24 cellular contexts compared by ENCODE assay signal in genomic region chr1:244116946-244117345, GRCh38.
DNase-seq lines count a peak whose midpoint lies in the region; ATAC-seq, FAIRE-seq and TF ChIP-seq lines count a peak whose summit lies in the region.
"Had no signal": no experiment of that assay in that cellular context is flagged by ENCODE, and none has a peak within 500 bp of the region (broad histone marks: within the 10 kb centered on the region; RNA-seq: fewer than 3 reads in every experiment).

No MANE protein-coding gene starts in this region.

- POLR2A ChIA-PET in IMR-90 (lab: Charles Lee; ENCODE audit: unreplicated experiment) = no interaction called here

- in situ Hi-C loops in GM23248 (cut with MboI) = no loop called here
- in situ Hi-C loops in IMR-90 (cut with MboI; ENCODE audit: low sequenced_read_pairs) = no loop called here

- 96 to 97% methylated on average over 3 of the region's 3 CpGs for WGBS in GM23248 (ENCODE audit: low coverage in 1 of 2, low lambda C conversion rate in 2 of 2, missing lambda C conversion rate in 2 of 2), 2 experiments
- 100% methylated on average over 1 of the region's 3 CpGs; no CpG with 5 or more reads in 1 of the 2 experiments for whole genome bisulfite sequencing in IMR-90 (ENCODE audit: extremely low coverage in 2 of 2, insufficient read length in 1 of 2), 2 experiments

- H3K4me2 ChIP-seq in GM23248 (ENCODE audit: unreplicated experiment) (peak overlapping the region; percentile 21), IMR-90 (ENCODE audit: low read depth, low read length) (no peak overlapping the region)
- H3K4me2 ChIP-seq: A549; BLaER1 treated with 17β-estradiol and CSF1 and Interleukin-3, amounts not matched to agents 10 nM and 100 nM had no signal

- no peak overlapping the region for H3K23ac ChIP-seq in IMR-90 (ENCODE audit: low read depth, low read length)

- H4K20me1 ChIP-seq in GM23248 (ENCODE audit: insufficient read depth) (no peaks in the 10 kb centered on the region), IMR-90 (ENCODE audit: insufficient read depth, low read length) (no peaks in the 10 kb centered on the region)
- H4K20me1 ChIP-seq: BLaER1 treated with 17β-estradiol and CSF1 and Interleukin-3, amounts not matched to agents 10 nM and 100 nM had no signal

- intact Hi-C loops in IMR-90 (cut with micrococcal nuclease) = no loop called here

- CTCF ChIA-PET in IMR-90 (lab: Yijun Ruan, JAX) = no interaction called here

- H3K14ac ChIP-seq in IMR-90 (replicated peaks; ENCODE audit: low read depth, low read length) = no peak overlapping the region

- H3K4ac ChIP-seq in IMR-90 (ENCODE audit: low read depth, low read length) = no peak overlapping the region; the same call in 1 of the 2 replicates

- H3K36me3 ChIP-seq in GM23248 (ENCODE audit: low read depth) (no peaks in the 10 kb centered on the region), IMR-90 (ENCODE audit: control insufficient read depth, insufficient read depth, low read length) (no peaks in the 10 kb centered on the region)
- H3K36me3 ChIP-seq: BLaER1 treated with 17β-estradiol and CSF1 and Interleukin-3, amounts not matched to agents 10 nM and 100 nM had no signal

- no peaks in the 10 kb centered on the region for H3K36me3 Mint-ChIP-seq in glutamatergic neuron (ENCODE audit: unreplicated experiment)
- H3K36me3 Mint-ChIP-seq in effector memory CD8-positive, alpha-beta T cell (ENCODE audit: insufficient read depth) = no peaks in the 10 kb centered on the region
- H3K36me3 Mint-ChIP-seq: CD8-positive, alpha-beta T cell had no signal

- no peak overlapping the region for H4K5ac ChIP-seq in IMR-90 (ENCODE audit: low read depth, low read length)

- H3K27me3 Mint-ChIP-seq in glutamatergic neuron (ENCODE audit: unreplicated experiment) = peaks cover 2% of the 10 kb centered on the region
- H3K27me3 Mint-ChIP-seq in effector memory CD8-positive, alpha-beta T cell = peaks cover 43 to 45% of the 10 kb centered on the region in 2 donors
- H3K27me3 Mint-ChIP-seq: CD4-positive, alpha-beta T cell had no signal

- no peak overlapping the region for H3K4me3 Mint-ChIP-seq in glutamatergic neuron (ENCODE audit: unreplicated experiment)
- no peak overlapping the region for H3K4me3 Mint-ChIP-seq in effector memory CD8-positive, alpha-beta T cell
- H3K4me3 Mint-ChIP-seq: B cell; CD4-positive, alpha-beta T cell; CD8-positive, alpha-beta T cell had no signal

- no peaks in the 10 kb centered on the region for H3K79me2 ChIP-seq in GM23248 (ENCODE audit: insufficient read depth)

- H2AFZ ChIP-seq in GM23248 (no peak overlapping the region), IMR-90 (replicated peaks; ENCODE audit: low read length, poor library complexity) (no peak overlapping the region)

- dilution Hi-C loops in IMR-90 (cut with HindIII; ENCODE audit: low sequenced_read_pairs, unreplicated experiment) = no loop called here

- FAIRE-seq in A204.1 (lab: Jason Lieb, UNC) = peak; percentile 89
- FAIRE-seq: A549, D721Med, G401.6, GM12891, GM19239 had no signal

- H2BK5ac ChIP-seq in IMR-90 (ENCODE audit: low read depth, low read length, poor library complexity, severe bottlenecking) = no peak overlapping the region

- H3K9me2 ChIP-seq in GM23248 (ENCODE audit: insufficient read depth) = no peaks in the 10 kb centered on the region

- no peak overlapping the region for H4K91ac ChIP-seq in IMR-90 (ENCODE audit: insufficient read depth, low read depth, low read length)

- TF ChIP-seq CTCF in IMR-90 (conservative IDR thresholded peaks at IDR 0.05; ENCODE audit: low read depth, low read length) (no peak), glutamatergic neuron (IDR thresholded peaks at IDR 0.05; ENCODE audit: partially characterized antibody, unreplicated experiment) (no peak)

- H3K9me3 Mint-ChIP-seq in glutamatergic neuron (ENCODE audit: unreplicated experiment) = peaks cover 7% of the 10 kb centered on the region
- H3K9me3 Mint-ChIP-seq in effector memory CD8-positive, alpha-beta T cell = no peaks in the 10 kb centered on the region

- TF ChIP-seq POLR2A in IMR-90 (IDR thresholded peaks at IDR 0.05; ENCODE audit: low read depth, low read length) = no peak

- H2BK20ac ChIP-seq in IMR-90 (ENCODE audit: low read depth, low read length) = no peak overlapping the region

- H3K27ac ChIP-seq in GM23248 = no peak overlapping the region
- H3K27ac ChIP-seq in IMR-90 (ENCODE audit: insufficient read depth, low read length) = no peak overlapping the region
- H3K27ac ChIP-seq: A549; BLaER1 treated with 17β-estradiol and CSF1 and Interleukin-3, amounts not matched to agents 10 nM and 100 nM; C4-2B had no signal

- peak overlapping the region; percentile 26 for H3K27ac Mint-ChIP-seq in glutamatergic neuron (ENCODE audit: unreplicated experiment)
- no peak overlapping the region for H3K27ac Mint-ChIP-seq in effector memory CD8-positive, alpha-beta T cell
- H3K27ac Mint-ChIP-seq: B cell; CD4-positive, alpha-beta T cell; CD8-positive, alpha-beta T cell had no signal

- peaks cover 26% of the 10 kb centered on the region for H3K4me1 Mint-ChIP-seq in glutamatergic neuron (ENCODE audit: low read depth, unreplicated experiment)
- H3K4me1 Mint-ChIP-seq in effector memory CD8-positive, alpha-beta T cell (ENCODE audit: low read depth in 2 of 2) = no peaks in the 10 kb centered on the region
- H3K4me1 Mint-ChIP-seq: B cell had no signal

- no peaks in the 10 kb centered on the region for H3K79me1 ChIP-seq in IMR-90 (ENCODE audit: low read depth in 1 of 2, low read length in 2 of 2)

- H3K4me3 ChIP-seq in GM23248 (no peak overlapping the region), IMR-90 (ENCODE audit: insufficient read depth, low read depth, low read length) (no peak overlapping the region)
- H3K4me3 ChIP-seq: A549; BLaER1 treated with 17β-estradiol and CSF1 and Interleukin-3, amounts not matched to agents 10 nM and 100 nM had no signal

- H2BK15ac ChIP-seq in IMR-90 (ENCODE audit: low read depth, low read length) = no peak overlapping the region

- H3F3A ChIP-seq in GM23248 (ENCODE audit: insufficient read depth) = peaks cover 21% of the 10 kb centered on the region

- H3K27me3 ChIP-seq in GM23248 (replicated peaks; ENCODE audit: insufficient read depth) (0 out of 2 replicates have a peak, but pooled peaks cover 5% of the 10 kb centered on the region), IMR-90 (ENCODE audit: control insufficient read depth, insufficient read depth, low read length) (peaks cover 4% of the 10 kb centered on the region)
- H3K27me3 ChIP-seq: BLaER1 treated with 17β-estradiol and CSF1 and Interleukin-3, amounts not matched to agents 10 nM and 100 nM had no signal

- ATAC-seq in IMR-90 (ENCODE audit: low read depth) (no peak), HG03469 (IDR thresholded peaks at IDR 0.05; ENCODE audit: unreplicated experiment) (no peak), GM19328 (IDR thresholded peaks at IDR 0.05; ENCODE audit: unreplicated experiment) (no peak)
- ATAC-seq in effector memory CD8-positive, alpha-beta T cell (replicated peaks) = no peak
- ATAC-seq: A549; CD8-positive, alpha-beta T cell had no signal

- no peak for TF ChIP-seq RAD21 in IMR-90 (IDR thresholded peaks at IDR 0.05; ENCODE audit: low read length)

- no peak overlapping the region for H2AK9ac ChIP-seq in IMR-90 (replicated peaks; ENCODE audit: low read depth, low read length, poor library complexity)

- H3K9me3 ChIP-seq in GM23248 (ENCODE audit: low read depth) = no peaks in the 10 kb centered on the region
- H3K9me3 ChIP-seq in IMR-90 (ENCODE audit: control insufficient read depth, insufficient read depth, low read length) = no peaks in the 10 kb centered on the region
- H3K9me3 ChIP-seq: Caco-2 had no signal

- H3K9ac ChIP-seq in GM23248 (no peak overlapping the region), IMR-90 (ENCODE audit: low read depth, low read length) (no peak overlapping the region)
- H3K9ac ChIP-seq: BLaER1 treated with 17β-estradiol and CSF1 and Interleukin-3, amounts not matched to agents 10 nM and 100 nM had no signal

- peaks cover 39% of the 10 kb centered on the region for H3K4me1 ChIP-seq in GM23248 (ENCODE audit: insufficient read depth)
- H3K4me1 ChIP-seq in IMR-90 (ENCODE audit: control insufficient read depth, insufficient read depth, low read length) = no peaks in the 10 kb centered on the region
- H3K4me1 ChIP-seq: BLaER1 treated with 17β-estradiol and CSF1 and Interleukin-3, amounts not matched to agents 10 nM and 100 nM; Caco-2 had no signal

- H3K18ac ChIP-seq in IMR-90 (ENCODE audit: low read depth, low read length) = no peak overlapping the region

- no TSS peak for BruUV-seq in IMR-90 (replicated peaks; lab: Mats Ljungman, UMichigan)

- H2BK120ac ChIP-seq in IMR-90 (ENCODE audit: low read depth, low read length) = no peak overlapping the region

- DNase-seq in GM23248 (no peak), IMR-90 (no peak), glutamatergic neuron (no peak), putamen (ENCODE audit: low spot score) (no peak)
- DNase-seq in effector memory CD8-positive, alpha-beta T cell = no peak
- DNase-seq: 8988T; AML-193; Caco-2; Calu3; CD4-positive, alpha-beta T cell; CD8-positive, alpha-beta T cell; DMS79 treated with DMSO at 0.1 percent for 48 hours; GF-D8 had no signal

- H3K9me1 ChIP-seq in IMR-90 (ENCODE audit: insufficient read depth, low read length) = no peaks in the 10 kb centered on the region; the same call in 1 of the 2 replicates

- no peak overlapping the region for H4K8ac ChIP-seq in IMR-90 (ENCODE audit: low read depth in 2 of 2, low read length in 2 of 2)

- H2AK5ac ChIP-seq in IMR-90 (ENCODE audit: low read depth, low read length) = peak overlapping the region; percentile 27; the same call in 1 of the 2 replicates

- H3K56ac ChIP-seq in IMR-90 (ENCODE audit: extremely low read depth, insufficient read depth, low read length) = no peak overlapping the region

TF ChIP-seq in IMR-90, 13 proteins besides CTCF, POLR2A, EP300 and RAD21 (continues in another document):
- TF ChIP-seq CEBPB (IDR thresholded peaks at IDR 0.05; ENCODE audit: low read depth, low read length) (no peak), MAZ (IDR thresholded peaks at IDR 0.05; ENCODE audit: borderline replicate concordance, low read depth, low read length) (no peak), CHD1 (IDR thresholded peaks at IDR 0.05; ENCODE audit: low read depth, low read length) (no peak), BHLHE40 (IDR thresholded peaks at IDR 0.05; ENCODE audit: low read depth, low read length) (no peak), RCOR1 (IDR thresholded peaks at IDR 0.05; ENCODE audit: insufficient replicate concordance, low read length) (no peak), ELK1 (IDR thresholded peaks at IDR 0.05; ENCODE audit: borderline replicate concordance, low read depth, low read length) (no peak), FOS (IDR thresholded peaks at IDR 0.05; ENCODE audit: low read depth, low read length) (no peak)
